11 cellular contexts compared by ENCODE assay signal in the genomic region with DNA sequence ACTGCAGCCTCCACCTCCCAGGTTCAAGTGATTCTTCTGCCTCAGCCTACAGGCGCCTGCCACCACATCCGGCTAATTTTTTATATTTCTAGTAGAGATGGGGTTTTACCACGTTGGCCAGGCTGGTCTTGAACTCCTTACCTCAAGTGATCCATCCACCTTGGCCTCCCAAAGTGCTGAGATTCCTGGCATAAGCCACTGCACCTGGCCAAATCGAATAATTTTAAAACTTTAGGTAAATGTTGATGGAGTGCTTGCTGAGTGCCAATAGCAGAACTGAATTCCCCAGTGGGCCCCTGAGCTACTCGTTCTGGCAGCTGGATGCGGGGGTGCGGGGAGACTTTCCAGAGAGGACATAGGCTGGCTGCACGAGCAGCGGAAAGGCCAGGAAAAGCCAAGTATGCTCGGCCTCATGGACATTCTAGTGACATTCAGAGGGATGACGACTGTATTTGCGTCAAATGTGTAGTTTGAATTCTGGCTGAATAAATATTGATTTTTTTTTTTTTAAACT. TPM values are rescaled to one million over a fixed set of nuclear protein-coding genes. Genes with fewer than 3 reads are reported as not detected.
DNase-seq lines count a peak whose midpoint lies in the region; ATAC-seq, FAIRE-seq and TF ChIP-seq lines count a peak whose summit lies in the region.
"Had no signal": no experiment of that assay in that cellular context is flagged by ENCODE, and none has a peak within 500 bp of the region (broad histone marks: within the 10 kb centered on the region; RNA-seq: fewer than 3 reads in every experiment).

No MANE protein-coding gene starts in this region.

- H3K27me3 Mint-ChIP-seq in activated T-helper 2 cell treated with anti-CD3 and anti-CD28 coated beads, Interferon-gamma antibody, Interleukin-2, Interleukin-4, amounts not matched to agents 10 μg/mL and 5 μg/mL and 100 μg/mL, durations not matched to agents 14 hours and 24 hours and 36 hours (ENCODE audit: low read depth), result no peaks in the 10 kb centered on the region

- no peak for TF ChIP-seq CTCF in KMS-11 (conservative IDR thresholded peaks at IDR 0.05; ENCODE audit: low read depth, low read length)

- H3K36me3 Mint-ChIP-seq in activated T-helper 2 cell treated with anti-CD3 and anti-CD28 coated beads, Interferon-gamma antibody, Interleukin-2, Interleukin-4, amounts not matched to agents 10 μg/mL and 5 μg/mL and 100 μg/mL, durations not matched to agents 14 hours and 24 hours and 36 hours (ENCODE audit: low read depth), result peaks cover 84% of the 10 kb centered on the region

- H3K79me2 ChIP-seq in KMS-11 (ENCODE audit: insufficient read depth, low read depth), result peaks cover 48% of the 10 kb centered on the region; the same call in 1 of the 2 replicates

- H3K4me3 ChIP-seq in KMS-11 (IDR thresholded peaks at IDR 0.05; ENCODE audit: insufficient read depth, low read depth, low read length) (no peak overlapping the region), right cardiac atrium (ENCODE audit: low read length) (no peak overlapping the region), small intestine (ENCODE audit: low read depth in 1 of 2, low read length in 2 of 2) (no peak overlapping the region), H7 (ENCODE audit: insufficient read depth, low read depth, low read length) (no peak overlapping the region)

- no peaks in the 10 kb centered on the region for H3K9me3 Mint-ChIP-seq in activated T-helper 2 cell treated with anti-CD3 and anti-CD28 coated beads, Interferon-gamma antibody, Interleukin-2, Interleukin-4, amounts not matched to agents 10 μg/mL and 5 μg/mL and 100 μg/mL, durations not matched to agents 14 hours and 24 hours and 36 hours

- H2AFZ ChIP-seq in KMS-11 (ENCODE audit: low read depth), result no peak overlapping the region

- peak overlapping the region; percentile 96; the same call in 1 of the 2 replicates for H3K9ac ChIP-seq in KMS-11

- peaks cover 47% of the 10 kb centered on the region for H3K4me1 Mint-ChIP-seq in activated T-helper 2 cell treated with anti-CD3 and anti-CD28 coated beads, Interferon-gamma antibody, Interleukin-2, Interleukin-4, amounts not matched to agents 10 μg/mL and 5 μg/mL and 100 μg/mL, durations not matched to agents 14 hours and 24 hours and 36 hours (ENCODE audit: low read depth)

- H3K36me3 ChIP-seq in KMS-11 (ENCODE audit: insufficient read depth), result peaks cover 11% of the 10 kb centered on the region; the same call in 1 of the 2 replicates
- H3K36me3 ChIP-seq in small intestine (ENCODE audit: control insufficient read depth in 2 of 2, insufficient read depth in 2 of 2, low read length in 2 of 2), result peaks cover under 1 to 3% of the 10 kb centered on the region in 2 donors
- peaks cover 29% of the 10 kb centered on the region for H3K36me3 ChIP-seq in H7 (replicated peaks; ENCODE audit: control insufficient read depth, insufficient read depth, low read length)

- H3K4me3 Mint-ChIP-seq in activated T-helper 2 cell treated with anti-CD3 and anti-CD28 coated beads, Interferon-gamma antibody, Interleukin-2, Interleukin-4, amounts not matched to agents 10 μg/mL and 5 μg/mL and 100 μg/mL, durations not matched to agents 14 hours and 24 hours and 36 hours (ENCODE audit: low read depth), result peak overlapping the region; percentile 21

- H3K9me3 ChIP-seq in right cardiac atrium (ENCODE audit: control insufficient read depth, low read length) (no peaks in the 10 kb centered on the region), small intestine (ENCODE audit: control insufficient read depth, low read depth) (no peaks in the 10 kb centered on the region)

- H3K4me1 ChIP-seq in KMS-11 (ENCODE audit: low read depth, poor library complexity, severe bottlenecking) (peaks cover 74% of the 10 kb centered on the region), right cardiac atrium (ENCODE audit: control insufficient read depth, insufficient read depth, low read length) (peaks cover 16% of the 10 kb centered on the region), small intestine (ENCODE audit: control insufficient read depth in 2 of 2, insufficient read depth in 1 of 2, low read depth in 1 of 2, low read length in 1 of 2) (peaks cover under 1 to 9% of the 10 kb centered on the region in 2 donors)

- H3K27ac ChIP-seq in KMS-11 (peak overlapping the region; percentile 99), right cardiac atrium (ENCODE audit: low read length) (peak overlapping the region; percentile 50), small intestine (ENCODE audit: low read depth in 1 of 2, low read length in 1 of 2) (peak overlapping the region; percentile 88 to 94)

- no peaks in the 10 kb centered on the region for H4K20me1 ChIP-seq in KMS-11 (ENCODE audit: insufficient read depth)

- WGBS in right cardiac atrium, result 50% methylated on average over 12 of the region's 12 CpGs
- WGBS in small intestine, 3 donors, result 58 to 64% (median 61%) methylated on average over 12 of the region's 12 CpGs

- FAIRE-seq in small intestine (lab: Jason Lieb, UNC), result no peak

- peak overlapping the region; percentile 83 for H3K4me2 ChIP-seq in KMS-11

- H3K27ac Mint-ChIP-seq in activated T-helper 2 cell treated with anti-CD3 and anti-CD28 coated beads, Interferon-gamma antibody, Interleukin-2, Interleukin-4, amounts not matched to agents 10 μg/mL and 5 μg/mL and 100 μg/mL, durations not matched to agents 14 hours and 24 hours and 36 hours, result peak overlapping the region; percentile 95

- no peak for DNase-seq in activated T-helper 2 cell treated with anti-CD3 and anti-CD28 coated beads, Interferon-gamma antibody, Interleukin-2, Interleukin-4, amounts not matched to agents 10 μg/mL and 5 μg/mL and 100 μg/mL, durations not matched to agents 14 hours and 24 hours and 36 hours (ENCODE audit: low spot score)
- DNase-seq in right cardiac atrium, result peak; percentile 62 to 80 (median 80)
- peak; percentile 15 for DNase-seq in small intestine
- DNase-seq in superior temporal gyrus (ENCODE audit: extremely low spot score), result no peak
- DNase-seq in H7, result no peak
- DNase-seq: NCI-H187 had no signal

- no peaks in the 10 kb centered on the region for H3K27me3 ChIP-seq in KMS-11 (ENCODE audit: insufficient read depth, low read depth)
- H3K27me3 ChIP-seq in right cardiac atrium (ENCODE audit: control insufficient read depth, insufficient read depth), result no peaks in the 10 kb centered on the region
- no peaks in the 10 kb centered on the region for H3K27me3 ChIP-seq in small intestine (ENCODE audit: control insufficient read depth in 2 of 2, insufficient read depth in 2 of 2, low read length in 2 of 2)
- no peaks in the 10 kb centered on the region for H3K27me3 ChIP-seq in H7 (ENCODE audit: control insufficient read depth, insufficient read depth, low read length)

- ATAC-seq in right cardiac atrium (peak; percentile 44), HG02678 (IDR thresholded peaks at IDR 0.05; ENCODE audit: unreplicated experiment) (no peak), GM21717 (IDR thresholded peaks at IDR 0.05; ENCODE audit: unreplicated experiment) (no peak)

- intact Hi-C loops in activated T-helper 2 cell treated with anti-CD3 and anti-CD28 coated beads, Interferon-gamma antibody, Interleukin-2, Interleukin-4, amounts not matched to agents 10 μg/mL and 5 μg/mL and 100 μg/mL, durations not matched to agents 14 hours and 24 hours and 36 hours (cut with micrococcal nuclease), result loop anchor here (2.0 kb wide), 1 partner anchor 42 kb away; the partner anchor contains the start of genes C8G and FBXW5
- intact Hi-C loops in right cardiac atrium (cut with DNase I), result no loop called here

RNA-seq across cellular contexts. Expression of gene TRAF2, which starts 16.8 kb away (rescaled TPM):
- total RNA-seq in activated T-helper 2 cell treated with anti-CD3 and anti-CD28 coated beads, Interferon-gamma antibody, Interleukin-2, Interleukin-4, amounts not matched to agents 10 μg/mL and 5 μg/mL and 100 μg/mL, durations not matched to agents 14 hours and 24 hours and 36 hours, result 59.5 and 60.4 TPM in 2 replicates
- total RNA-seq in right cardiac atrium, result 10 to 100 TPM in 1 of 4 donors, 1 to 10 TPM in 3; 6.1 to 10.2 (median 8.6) TPM
- polyA plus RNA-seq in right cardiac atrium (6.7 TPM), small intestine (10 to 100 TPM; 11.2 to 14.3 (median 13.2) TPM)
- 40.9 and 48.6 TPM in 2 replicates for total RNA-seq in H7 (2014; rRNA removed; shearing (Covaris generic))

RNA-seq across cellular contexts. Expression of gene EDF1, which starts 37.0 kb away (rescaled TPM):
- 381 and 410 TPM in 2 replicates for total RNA-seq in activated T-helper 2 cell treated with anti-CD3 and anti-CD28 coated beads, Interferon-gamma antibody, Interleukin-2, Interleukin-4, amounts not matched to agents 10 μg/mL and 5 μg/mL and 100 μg/mL, durations not matched to agents 14 hours and 24 hours and 36 hours
- total RNA-seq in right cardiac atrium, result 100 to 1,000 TPM; 279 to 331 (median 301) TPM
- 417 TPM for polyA plus RNA-seq in right cardiac atrium
- polyA plus RNA-seq in small intestine, result 1,000 to 10,000 TPM in 2 of 3 donors, 100 to 1,000 TPM in 1; 556 to 1,582 (median 1,437) TPM
- total RNA-seq in H7 (2014; rRNA removed; shearing (Covaris generic)), result 213 and 240 TPM in 2 replicates

RNA-seq across cellular contexts. Expression of gene FBXW5, which starts 41.4 kb away (rescaled TPM):
- 94.4 and 95.9 TPM in 2 replicates for total RNA-seq in activated T-helper 2 cell treated with anti-CD3 and anti-CD28 coated beads, Interferon-gamma antibody, Interleukin-2, Interleukin-4, amounts not matched to agents 10 μg/mL and 5 μg/mL and 100 μg/mL, durations not matched to agents 14 hours and 24 hours and 36 hours
- 100 to 1,000 TPM; 108 to 139 (median 120) TPM for total RNA-seq in right cardiac atrium
- 150 TPM for polyA plus RNA-seq in right cardiac atrium
- polyA plus RNA-seq in small intestine, result 100 to 1,000 TPM; 125 to 262 (median 238) TPM
- total RNA-seq in H7 (2014; rRNA removed; shearing (Covaris generic)), result 97.5 and 105 TPM in 2 replicates

RNA-seq across cellular contexts. Expression of gene C8G, which starts 41.9 kb away (rescaled TPM):
- 0.76 and 0.89 TPM in 2 replicates for total RNA-seq in activated T-helper 2 cell treated with anti-CD3 and anti-CD28 coated beads, Interferon-gamma antibody, Interleukin-2, Interleukin-4, amounts not matched to agents 10 μg/mL and 5 μg/mL and 100 μg/mL, durations not matched to agents 14 hours and 24 hours and 36 hours
- 1 to 10 TPM; 1.0 to 1.8 (median 1.4) TPM for total RNA-seq in right cardiac atrium
- polyA plus RNA-seq in right cardiac atrium (1.4 TPM), small intestine (100 to 1,000 TPM in 1 of 3 donors, 10 to 100 TPM in 2; 13.6 to 106 (median 81.4) TPM)
- total RNA-seq in H7 (2014; rRNA removed; shearing (Covaris generic)), result not detected in 2 replicates
- total RNA-seq: pulmonary artery endothelial cell had no signal

RNA-seq across cellular contexts. Expression of gene LCN12, which starts 49.0 kb away (rescaled TPM):
- 2.0 and 2.1 TPM in 2 replicates for total RNA-seq in activated T-helper 2 cell treated with anti-CD3 and anti-CD28 coated beads, Interferon-gamma antibody, Interleukin-2, Interleukin-4, amounts not matched to agents 10 μg/mL and 5 μg/mL and 100 μg/mL, durations not matched to agents 14 hours and 24 hours and 36 hours
- total RNA-seq in right cardiac atrium, result 10 to 100 TPM in 3 of 4 donors, 1 to 10 TPM in 1; 9.8 to 21.2 (median 13.1) TPM
- polyA plus RNA-seq in right cardiac atrium, result 7.0 TPM
- 1 to 10 TPM in 2 of 3 donors, not detected in 1; 2.2 to 3.4 TPM for polyA plus RNA-seq in small intestine
- 0.38 and 2.9 TPM in 2 replicates for total RNA-seq in H7 (2014; rRNA removed; shearing (Covaris generic))
- total RNA-seq: pulmonary artery endothelial cell, subcutaneous adipose tissue had no signal

Comparison
In these comparisons a context has a peak if more than half of its experiments do, and no peak if none do; other contexts are left out.
1. DNase-seq: peak in right cardiac atrium (3 of 3) and small intestine (single experiment); none in activated T-helper 2 cell treated with anti-CD3 and anti-CD28 coated beads, Interferon-gamma antibody, Interleukin-2, Interleukin-4, amounts not matched to agents 10 μg/mL and 5 μg/mL and 100 μg/mL, durations not matched to agents 14 hours and 24 hours and 36 hours (single experiment), superior temporal gyrus (single experiment) and H7 (single experiment).
2. ATAC-seq: peak in right cardiac atrium (2 of 2); none in HG02678 (single experiment) and GM21717 (single experiment).
3. Peak in every context shown above with its lines, with median percentiles within 50 percentile points of each other: H3K27ac ChIP-seq.